In the genomic region with DNA sequence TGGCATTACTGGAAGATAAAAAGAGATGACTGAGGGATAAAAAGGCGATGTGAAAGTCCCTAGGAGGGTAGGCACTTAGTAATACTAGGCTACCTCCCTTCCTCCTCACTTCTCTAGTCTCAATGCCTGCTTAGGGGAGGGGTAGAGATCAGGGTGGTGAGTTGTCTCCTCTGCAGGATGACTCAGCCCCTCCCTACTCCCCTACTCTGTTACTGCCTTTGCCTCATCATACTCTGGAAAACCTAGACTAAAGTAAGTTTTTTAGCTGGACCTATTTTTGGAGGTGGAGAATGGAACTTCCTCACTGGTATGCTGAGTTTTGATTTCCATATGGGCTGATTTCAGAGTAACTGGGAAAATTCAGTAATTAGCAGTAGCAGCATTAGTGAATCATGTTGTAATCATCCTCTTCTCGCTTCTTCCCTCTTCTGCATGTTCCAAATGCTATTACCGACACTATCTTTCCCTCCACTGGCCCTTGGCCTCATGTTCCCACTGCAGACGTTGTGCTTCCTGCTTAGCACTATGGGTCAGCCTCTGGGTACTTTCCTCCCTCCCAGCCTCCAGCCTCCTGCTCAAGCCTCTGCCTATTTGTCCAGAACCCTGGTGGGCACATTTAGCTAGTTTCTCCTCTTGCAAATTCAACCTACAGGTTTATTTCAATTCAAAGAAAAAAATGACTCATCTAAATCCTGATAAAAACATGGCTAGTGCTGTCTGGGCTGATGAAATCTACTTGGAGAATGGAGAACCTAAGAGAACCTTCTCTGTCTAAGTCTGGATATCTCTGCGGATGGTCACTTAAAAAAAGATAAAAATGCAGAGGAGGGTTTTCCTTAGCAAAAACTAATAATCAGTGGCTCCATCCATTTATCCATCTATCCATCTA, we compare ENCODE assay signal across 18 cellular contexts.
A peak's percentile ranks its signal among the peaks of the same experiment; 100 is the strongest.
DNase-seq lines count a peak whose midpoint lies in the region; FAIRE-seq and TF ChIP-seq lines count a peak whose summit lies in the region.
"Had no signal": no experiment of that assay in that cellular context is flagged by ENCODE, and none has a peak within 500 bp of the region (broad histone marks: within the 10 kb centered on the region; RNA-seq: fewer than 3 reads in every experiment).

No MANE protein-coding gene starts in this region.

- no peaks in the 10 kb centered on the region for H3K36me3 ChIP-seq in astrocyte (ENCODE audit: insufficient read depth, low read length)
- no peaks in the 10 kb centered on the region for H3K36me3 ChIP-seq in PC-9 (ENCODE audit: low read depth)
- H3K36me3 ChIP-seq: SJCRH30 had no signal

- H3K4me3 Mint-ChIP-seq in astrocyte (ENCODE audit: unreplicated experiment), result peak overlapping the region; percentile 9
- H3K4me3 Mint-ChIP-seq: activated B cell treated with CpG ODN at 0.5 μM for 24 hours; CD4-positive, alpha-beta memory T cell had no signal

- DNase-seq in AG04450 (ENCODE audit: low read depth, low spot score) (no peak), HS-27A (ENCODE audit: low read depth) (peak; percentile 27), astrocyte (ENCODE audit: low read depth) (peak; percentile 86), kidney tubule cell (ENCODE audit: low spot score) (peak; percentile 69), GM19240 (ENCODE audit: insufficient read length, low spot score) (no peak), DMS 273 (lab: John Stamatoyannopoulos, UW; ENCODE audit: unreplicated experiment) (no peak), NCI-H2029 (lab: John Stamatoyannopoulos, UW) (no peak), PC-9 (no peak)
- DNase-seq: activated B cell treated with CpG ODN at 0.5 μM for 24 hours; activated CD8-positive, alpha-beta memory T cell treated with anti-CD3 and anti-CD28 coated beads, Interleukin-2, amount 50 U/mL, for 48 hours; CD4-positive, alpha-beta memory T cell; MV-4-11; NCI-H510A treated with DMSO at 0.1 percent for 48 hours; SJCRH30; stimulated activated CD4-positive, alpha-beta T cell treated with anti-CD3 and anti-CD28 coated beads, Interleukin-2, amount 100 ng/mL, for 48 hours; stimulated activated naive CD4-positive, alpha-beta T cell had no signal

- POLR2A ChIA-PET in AG04450 (lab: Yijun Ruan, JAX) (interaction anchor here (0.7 kb wide), 1 partner anchor 114 kb away, joined by 3 read pairs; no protein-coding TSS in a partner anchor), PC-9 (lab: Charles Lee; ENCODE audit: unreplicated experiment) (no interaction called here)

- H3K27me3 ChIP-seq in AG04450 (ENCODE audit: control insufficient read depth, insufficient read depth, low read length) (no peaks in the 10 kb centered on the region), astrocyte (ENCODE audit: insufficient read depth, low read length) (no peaks in the 10 kb centered on the region), PC-9 (ENCODE audit: insufficient read depth, low read depth) (peaks cover 57% of the 10 kb centered on the region)
- H3K27me3 ChIP-seq: SJCRH30 had no signal

- H3K9me3 ChIP-seq in AG04450 (ENCODE audit: control insufficient read depth, insufficient read depth, low read length) (no peaks in the 10 kb centered on the region), astrocyte (ENCODE audit: insufficient read depth, low read depth, low read length) (no peaks in the 10 kb centered on the region), PC-9 (ENCODE audit: insufficient read depth, low read depth) (no peaks in the 10 kb centered on the region)
- H3K9me3 ChIP-seq: SJCRH30 had no signal

- H3F3A ChIP-seq in PC-9 (ENCODE audit: insufficient read depth, low read depth), result no peaks in the 10 kb centered on the region

- peak; percentile 43 for FAIRE-seq in astrocyte (lab: Jason Lieb, UNC)

- H3K27ac Mint-ChIP-seq in astrocyte (ENCODE audit: unreplicated experiment), result peak overlapping the region; percentile 87
- H3K27ac Mint-ChIP-seq: activated B cell treated with CpG ODN at 0.5 μM for 24 hours; CD4-positive, alpha-beta memory T cell; progenitor cell of endocrine pancreas had no signal

- H3K9me2 ChIP-seq in PC-9 (ENCODE audit: insufficient read depth), result no peaks in the 10 kb centered on the region

- H3K4me1 ChIP-seq in astrocyte (ENCODE audit: insufficient read depth, low read length), result peaks cover 27% of the 10 kb centered on the region
- H3K4me1 ChIP-seq in PC-9 (replicated peaks; ENCODE audit: insufficient read depth), result no peaks in the 10 kb centered on the region
- H3K4me1 ChIP-seq: SJCRH30 had no signal

- H3K4me1 Mint-ChIP-seq in astrocyte (ENCODE audit: low read depth, unreplicated experiment), result peaks cover 37% of the 10 kb centered on the region
- H3K4me1 Mint-ChIP-seq: activated B cell treated with CpG ODN at 0.5 μM for 24 hours; CD4-positive, alpha-beta memory T cell had no signal

- H3K4me2 ChIP-seq in astrocyte (ENCODE audit: low read length) (peak overlapping the region; percentile 68), PC-9 (no peak overlapping the region)

- H3K36me3 Mint-ChIP-seq in astrocyte (ENCODE audit: low read depth, unreplicated experiment), result no peaks in the 10 kb centered on the region
- H3K36me3 Mint-ChIP-seq: CD4-positive, alpha-beta memory T cell had no signal

- CTCF ChIA-PET in AG04450 (lab: Charles Lee), result interaction anchor here (0.6 to 2.0 kb wide), 3 partner anchors 52 to 353 kb away, joined by 3 to 6 read pairs (median 4); no protein-coding TSS in a partner anchor
- CTCF ChIA-PET in PC-9 (lab: Charles Lee), result no interaction called here

- BruUV-seq in PC-9 (replicated peaks; lab: Mats Ljungman, UMichigan), result no TSS peak

- peak overlapping the region; percentile 46 for H3K9ac ChIP-seq in astrocyte (ENCODE audit: low read length)

- H2AFZ ChIP-seq in astrocyte (ENCODE audit: low read depth, low read length) (peak overlapping the region; percentile 19), PC-9 (no peak overlapping the region)

- H3K4me3 ChIP-seq in AG04450 (ENCODE audit: low read depth, low read length) (no peak overlapping the region), astrocyte (ENCODE audit: insufficient read depth, low read depth, low read length) (no peak overlapping the region), PC-9 (no peak overlapping the region)
- H3K4me3 ChIP-seq: SJCRH30 had no signal

- H3K79me2 ChIP-seq in astrocyte (ENCODE audit: insufficient read depth, low read length) (no peaks in the 10 kb centered on the region), PC-9 (ENCODE audit: low read depth) (no peaks in the 10 kb centered on the region)

- intact Hi-C loops in PC-9 (cut with micrococcal nuclease; ENCODE audit: unreplicated experiment), result no loop called here

- no peaks in the 10 kb centered on the region for H3K9me3 Mint-ChIP-seq in astrocyte (ENCODE audit: unreplicated experiment)
- H3K9me3 Mint-ChIP-seq: activated B cell treated with CpG ODN at 0.5 μM for 24 hours; CD4-positive, alpha-beta memory T cell had no signal

- H3K27ac ChIP-seq in AG04450 (ENCODE audit: low read depth, low read length), result peak overlapping the region; percentile 87
- H3K27ac ChIP-seq in astrocyte (ENCODE audit: low read depth, low read length), result peak overlapping the region; percentile 83
- H3K27ac ChIP-seq in PC-9, result no peak overlapping the region
- H3K27ac ChIP-seq: epithelial cell of prostate, SJCRH30 had no signal

- no peaks in the 10 kb centered on the region for H4K20me1 ChIP-seq in astrocyte (ENCODE audit: insufficient read depth, low read length)
- H4K20me1 ChIP-seq in PC-9 (ENCODE audit: insufficient read depth), result no peaks in the 10 kb centered on the region

- peaks cover 2% of the 10 kb centered on the region for H3K27me3 Mint-ChIP-seq in astrocyte (ENCODE audit: low read depth, unreplicated experiment)

- TF ChIP-seq CTCF in AG04450 (IDR thresholded peaks at IDR 0.05; ENCODE audit: low read depth, low read length) (no peak), astrocyte (IDR thresholded peaks at IDR 0.05; ENCODE audit: insufficient read depth, low read depth, low read length) (no peak), PC-9 (conservative IDR thresholded peaks at IDR 0.05) (no peak)

Comparison
In these comparisons a context has a peak if more than half of its experiments do, and no peak if none do; other contexts are left out.
1. DNase-seq: peak in HS-27A (single experiment), astrocyte (single experiment) and kidney tubule cell (single experiment); none in AG04450 (single experiment), GM19240 (single experiment), DMS 273 (single experiment), NCI-H2029 (single experiment) and PC-9 (0 of 2).